In genomic region chr2:54574860-54575247, GRCh38 we compare ENCODE assay signal across 1 cellular context.
TF ChIP-seq lines count a peak whose summit lies in the region.

No MANE protein-coding gene starts in this region.

TF ChIP-seq in IMR-90, 13 proteins besides CTCF, POLR2A, EP300 and RAD21 (continued from another document):
- no peak for TF ChIP-seq MAFK (IDR thresholded peaks at IDR 0.05; ENCODE audit: low read depth, low read length)
TF ChIP-seq in IMR-90: peak in this region for 0.
